ENCODE assay signal across 1 cellular context in genomic region chr4:102868782-102869568, GRCh38.
TF ChIP-seq lines count a peak whose summit lies in the region.

TSS of gene CISD2 (plus strand) at chr4:102868992. CDS start at chr4:102869085, 93 bp downstream.

TF ChIP-seq in HEK293, 187 proteins besides CTCF, POLR2A, EP300 and RAD21 (continued from another document and continues in another):
- TF ChIP-seq ZBTB48 (tag by site-specific recombination; IDR thresholded peaks at IDR 0.05) (peak; percentile 33; the same call in 1 of the 2 replicates), REPIN1 (tag by site-specific recombination; IDR thresholded peaks at IDR 0.05; ENCODE audit: low read depth) (no peak), ZNF19 (tag by site-specific recombination; IDR thresholded peaks at IDR 0.05; ENCODE audit: low read depth) (no peak), IKZF3 (tag by site-specific recombination; IDR thresholded peaks at IDR 0.05) (peak; percentile 36; the same call in 1 of the 2 replicates), GFI1B (tag by site-specific recombination; IDR thresholded peaks at IDR 0.05) (no peak), ZNF112 (tag by site-specific recombination; IDR thresholded peaks at IDR 0.05) (no peak), ZNF549 (tag by site-specific recombination; IDR thresholded peaks at IDR 0.05) (peak; percentile 64; the same call in 1 of the 2 replicates), GLIS1 (tag by site-specific recombination; IDR thresholded peaks at IDR 0.05) (no peak; the same call in 1 of the 2 replicates), SALL2 (tag by site-specific recombination; IDR thresholded peaks at IDR 0.05; ENCODE audit: borderline replicate concordance) (no peak), ELK4 (IDR thresholded peaks at IDR 0.05; ENCODE audit: borderline replicate concordance, low read depth, low read length) (no peak), PRDM2 (tag by site-specific recombination; IDR thresholded peaks at IDR 0.05; ENCODE audit: borderline replicate concordance) (no peak), ZNF701 (tag by site-specific recombination; IDR thresholded peaks at IDR 0.05) (no peak), ZNF449 (tag by site-specific recombination; IDR thresholded peaks at IDR 0.05) (no peak), ZNF639 (tag by site-specific recombination; IDR thresholded peaks at IDR 0.05) (0 out of 2 replicates have a peak, but pooled peaks have one; percentile 14), ZNF692 (tag by site-specific recombination; IDR thresholded peaks at IDR 0.05) (peak; percentile 74), ZNF146 (tag by site-specific recombination; IDR thresholded peaks at IDR 0.05) (no peak; the same call in 1 of the 2 replicates), TCF7L2 (IDR thresholded peaks at IDR 0.05; ENCODE audit: borderline replicate concordance, low read depth, low read length) (no peak), TRIM28 (IDR thresholded peaks at IDR 0.05; ENCODE audit: borderline replicate concordance, low read length) (peak; percentile 25; the same call in 1 of the 2 replicates), ZNF791 (tag by site-specific recombination; IDR thresholded peaks at IDR 0.05) (no peak), ZNF514 (tag by site-specific recombination; IDR thresholded peaks at IDR 0.05) (no peak), ZNF223 (tag by site-specific recombination; IDR thresholded peaks at IDR 0.05) (no peak), AEBP2 (tag by site-specific recombination; IDR thresholded peaks at IDR 0.05; ENCODE audit: borderline replicate concordance) (no peak), SP7 (tag by site-specific recombination; IDR thresholded peaks at IDR 0.05) (peak; percentile 58; the same call in 1 of the 2 replicates), ZFP3 (tag by site-specific recombination; IDR thresholded peaks at IDR 0.05; ENCODE audit: low read depth) (no peak), ZNF362 (tag by site-specific recombination; IDR thresholded peaks at IDR 0.05) (no peak), OVOL3 (tag by site-specific recombination; IDR thresholded peaks at IDR 0.05) (peak; percentile 8; the same call in 1 of the 2 replicates), ZSCAN23 (tag by site-specific recombination; IDR thresholded peaks at IDR 0.05) (no peak), MZF1 (tag by site-specific recombination; IDR thresholded peaks at IDR 0.05; ENCODE audit: borderline replicate concordance) (peak; percentile 46; the same call in 1 of the 2 replicates), ZNF548 (tag by site-specific recombination; IDR thresholded peaks at IDR 0.05) (no peak), ZBTB1 (tag by site-specific recombination; IDR thresholded peaks at IDR 0.05) (no peak), MYNN (tag by site-specific recombination; IDR thresholded peaks at IDR 0.05; ENCODE audit: borderline replicate concordance) (no peak), ZBTB11 (tag by site-specific recombination; conservative IDR thresholded peaks at IDR 0.05; ENCODE audit: low read depth) (0 out of 2 replicates have a peak, but pooled peaks have one; percentile 19), ZNF76 (tag by site-specific recombination; IDR thresholded peaks at IDR 0.05; ENCODE audit: borderline replicate concordance, low read depth) (peak; percentile 48), HIC1 (tag by site-specific recombination; IDR thresholded peaks at IDR 0.05) (peak; percentile 71), GLI4 (tag by site-specific recombination; IDR thresholded peaks at IDR 0.05) (no peak), ZNF621 (tag by site-specific recombination; IDR thresholded peaks at IDR 0.05) (no peak), ZSCAN30 (tag by site-specific recombination; IDR thresholded peaks at IDR 0.05) (0 out of 2 replicates have a peak, but pooled peaks have one; percentile 19), ZNF341 (tag by site-specific recombination; IDR thresholded peaks at IDR 0.05; ENCODE audit: low read depth) (peak; percentile 25; the same call in 1 of the 2 replicates)
